ENCODE assay signal across 8 cellular contexts in the genomic region with DNA sequence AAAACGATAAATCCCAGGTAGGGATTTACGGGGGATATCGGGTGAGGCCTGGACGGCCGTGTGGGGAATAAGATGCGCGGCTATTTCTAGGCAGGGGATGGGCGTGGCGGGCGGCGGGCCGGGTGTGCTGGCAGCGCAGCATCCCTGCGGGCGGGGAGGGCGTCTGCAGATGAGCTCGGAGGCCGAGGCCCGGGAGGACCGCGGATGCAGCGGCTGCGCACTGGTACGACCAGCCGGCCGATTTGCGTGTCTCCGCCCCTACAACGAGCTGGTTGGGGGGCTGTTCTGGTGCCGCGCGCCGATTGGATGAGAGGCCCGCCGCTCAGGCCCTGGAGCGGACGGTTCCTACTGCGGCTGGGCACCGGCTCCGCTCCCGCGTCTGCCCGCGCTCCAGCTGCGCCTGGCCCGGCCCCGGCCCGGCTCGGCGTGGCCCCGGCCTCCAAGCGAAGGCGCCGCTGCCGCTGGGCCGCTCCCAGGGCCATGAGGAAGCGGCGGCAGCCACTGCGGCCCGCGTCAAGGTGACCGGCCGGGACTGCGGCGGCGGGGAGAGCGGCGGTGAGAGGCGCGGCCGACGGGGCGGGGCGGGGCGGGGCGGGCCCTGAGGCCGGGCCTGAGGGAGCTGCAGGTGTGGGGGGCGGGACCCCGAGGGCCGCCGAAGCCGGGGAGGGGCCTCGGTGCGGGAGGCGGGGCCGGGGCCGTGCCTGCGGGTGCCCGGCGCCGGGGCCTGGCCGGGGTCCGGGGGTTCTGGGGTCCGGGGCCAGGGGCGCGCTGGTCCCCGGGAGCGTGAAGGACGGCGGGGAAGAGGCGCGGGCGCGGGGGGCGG. TPM values are rescaled to one million over a fixed set of nuclear protein-coding genes. Genes with fewer than 3 reads are reported as not detected.
DNase-seq lines count a peak whose midpoint lies in the region; ATAC-seq, FAIRE-seq and TF ChIP-seq lines count a peak whose summit lies in the region.

A gene with protein sequence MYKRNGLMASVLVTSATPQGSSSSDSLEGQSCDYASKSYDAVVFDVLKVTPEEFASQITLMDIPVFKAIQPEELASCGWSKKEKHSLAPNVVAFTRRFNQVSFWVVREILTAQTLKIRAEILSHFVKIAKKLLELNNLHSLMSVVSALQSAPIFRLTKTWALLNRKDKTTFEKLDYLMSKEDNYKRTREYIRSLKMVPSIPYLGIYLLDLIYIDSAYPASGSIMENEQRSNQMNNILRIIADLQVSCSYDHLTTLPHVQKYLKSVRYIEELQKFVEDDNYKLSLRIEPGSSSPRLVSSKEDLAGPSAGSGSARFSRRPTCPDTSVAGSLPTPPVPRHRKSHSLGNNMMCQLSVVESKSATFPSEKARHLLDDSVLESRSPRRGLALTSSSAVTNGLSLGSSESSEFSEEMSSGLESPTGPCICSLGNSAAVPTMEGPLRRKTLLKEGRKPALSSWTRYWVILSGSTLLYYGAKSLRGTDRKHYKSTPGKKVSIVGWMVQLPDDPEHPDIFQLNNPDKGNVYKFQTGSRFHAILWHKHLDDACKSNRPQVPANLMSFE (plus strand): TSS at position 325 of the 823 bp plus-strand sequence. CDS start 47,508 bp downstream, outside the sequence.

- dilution Hi-C loops in keratinocyte (cut with MboI; ENCODE audit: extremely low pct_ligation_motif_present, low sequenced_read_pairs) = no loop called here

- peak within 1 kb of the TSS; percentile 63 for H3K4me2 ChIP-seq in keratinocyte (ENCODE audit: control insufficient read depth, extremely low read depth, insufficient read depth, low read depth, low read length)

- H3K36me3 ChIP-seq in keratinocyte (ENCODE audit: control insufficient read depth in 2 of 2, extremely low read depth in 1 of 2, insufficient read depth in 2 of 2, low read length in 2 of 2) = no peaks in the 10 kb centered on the region

- H3K4me1 ChIP-seq in keratinocyte (ENCODE audit: control insufficient read depth, extremely low read depth, insufficient read depth, low read length) = peaks cover 12% of the 10 kb centered on the region

- peak; percentile 50 for TF ChIP-seq POLR2A in GM19193 (IDR thresholded peaks at IDR 0.05; ENCODE audit: extremely low read depth, insufficient read depth, insufficient read length)

- FAIRE-seq in keratinocyte (lab: Jason Lieb, UNC) = no peak

- ATAC-seq in HG03378 (IDR thresholded peaks at IDR 0.05; ENCODE audit: unreplicated experiment) = peak; percentile 94

- no peaks in the 10 kb centered on the region for H3K79me2 ChIP-seq in keratinocyte (ENCODE audit: control insufficient read depth, insufficient read depth, low read length)

- DNase-seq in AML-193 (lab: John Stamatoyannopoulos, UW) (peak; percentile 79 to 87), NCI-H446 treated with DMSO at 0.1 percent for 48 hours (lab: John Stamatoyannopoulos, UW) (peak; percentile 75), cerebellar nuclear complex (lab: John Stamatoyannopoulos, UW) (peak; percentile 74 to 78), keratinocyte (ENCODE audit: low read depth, low spot score) (peak; percentile 61)
- DNase-seq in activated CD4-positive, CD25-positive, alpha-beta regulatory T cell treated with anti-CD3 and anti-CD28 coated beads, Interleukin-2, amount 50 U/mL, for 72 hours = peak; percentile 89
- DNase-seq in stimulated activated CD4-positive, alpha-beta T cell treated with anti-CD3 and anti-CD28 coated beads, Interleukin-12 subunit alpha, Interleukin-12 subunit beta, amount 100 ng/mL, for 4 hours = peak; percentile 85

- no peaks in the 10 kb centered on the region for H4K20me1 ChIP-seq in keratinocyte (ENCODE audit: control insufficient read depth, extremely low read depth, insufficient read depth, low read length)

- H2AFZ ChIP-seq in keratinocyte (ENCODE audit: control insufficient read depth, low read length) = peak within 1 kb of the TSS; percentile 26

- TF ChIP-seq CTCF in keratinocyte (optimal IDR thresholded peaks at IDR 0.05 in 1 of 3, IDR thresholded peaks at IDR 0.05 in 1 of 3, conservative IDR thresholded peaks at IDR 0.05 in 1 of 3; ENCODE audit: extremely low read depth in 1 of 3, insufficient read depth in 2 of 3, low read length in 3 of 3) = no peak

- H3K27ac ChIP-seq in keratinocyte (ENCODE audit: control insufficient read depth, insufficient read depth, low read length) = no peak within 1 kb of the TSS

- peak within 1 kb of the TSS; percentile 15 to 56 (median 38) for H3K4me3 ChIP-seq in keratinocyte (ENCODE audit: control insufficient read depth in 2 of 3, extremely low read depth in 1 of 3, insufficient read depth in 2 of 3, low read depth in 1 of 3, low read length in 3 of 3)

- no peaks in the 10 kb centered on the region for H3K9me1 ChIP-seq in keratinocyte (ENCODE audit: control insufficient read depth, extremely low read depth, insufficient read depth, low read length)

- no peaks in the 10 kb centered on the region for H3K9me3 ChIP-seq in keratinocyte (ENCODE audit: control insufficient read depth, low read depth, low read length)

- H3K27me3 ChIP-seq in keratinocyte (ENCODE audit: control insufficient read depth, extremely low read depth, insufficient read depth, low read length) = peaks cover under 1% of the 10 kb centered on the region

- no peak within 1 kb of the TSS for H3K9ac ChIP-seq in keratinocyte (ENCODE audit: control insufficient read depth, extremely low read depth, insufficient read depth, low read length)

RNA-seq across cellular contexts. Expression of the gene that starts here (rescaled TPM):
- polyA plus RNA-seq in keratinocyte = 0.56 to 1.1 TPM (median 0.97 TPM) in 3 replicates
- 2.3 TPM for polyA plus RNA-seq in keratinocyte (2011; ENCODE audit: low read depth)
- polyA plus RNA-seq in keratinocyte (2011; cell fraction: cytosol; rRNA removed) = 0.74 and 1.9 TPM in 2 replicates
- 3.3 and 3.7 TPM in 2 replicates for polyA plus RNA-seq in keratinocyte (2011; cell fraction: nucleus; rRNA removed)
- 1.1 and 2.0 TPM in 2 replicates for polyA plus RNA-seq in keratinocyte (2012; ENCODE audit: low replicate concordance)
- polyA minus RNA-seq in keratinocyte = 0.69 to 2.4 TPM (median 2.1 TPM) in 3 replicates
- not detected for polyA minus RNA-seq in keratinocyte (2011; cell fraction: cytosol; rRNA and poly(A)+ RNA removed)
- 1.2 and 2.4 TPM in 2 replicates for polyA minus RNA-seq in keratinocyte (2011; cell fraction: nucleus; rRNA and poly(A)+ RNA removed)
